Comparison of ENCODE assay signal across 1 cellular context in genomic region chr20:23133560-23133998, GRCh38.
TF ChIP-seq lines count a peak whose summit lies in the region.

No MANE protein-coding gene starts in this region.

TF ChIP-seq in K562, 482 proteins besides CTCF, POLR2A, EP300 and RAD21 (continued from another document):
- TF ChIP-seq, protein P1, sequence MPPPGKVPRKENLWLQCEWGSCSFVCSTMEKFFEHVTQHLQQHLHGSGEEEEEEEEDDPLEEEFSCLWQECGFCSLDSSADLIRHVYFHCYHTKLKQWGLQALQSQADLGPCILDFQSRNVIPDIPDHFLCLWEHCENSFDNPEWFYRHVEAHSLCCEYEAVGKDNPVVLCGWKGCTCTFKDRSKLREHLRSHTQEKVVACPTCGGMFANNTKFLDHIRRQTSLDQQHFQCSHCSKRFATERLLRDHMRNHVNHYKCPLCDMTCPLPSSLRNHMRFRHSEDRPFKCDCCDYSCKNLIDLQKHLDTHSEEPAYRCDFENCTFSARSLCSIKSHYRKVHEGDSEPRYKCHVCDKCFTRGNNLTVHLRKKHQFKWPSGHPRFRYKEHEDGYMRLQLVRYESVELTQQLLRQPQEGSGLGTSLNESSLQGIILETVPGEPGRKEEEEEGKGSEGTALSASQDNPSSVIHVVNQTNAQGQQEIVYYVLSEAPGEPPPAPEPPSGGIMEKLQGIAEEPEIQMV (tag; conservative IDR thresholded peaks at IDR 0.05; ENCODE audit: low read depth), result 0 out of 2 replicates have a peak, but pooled peaks have one; percentile 8
- TF ChIP-seq KLF16 (IDR thresholded peaks at IDR 0.05) (peak; percentile 28; the same call in 1 of the 2 replicates), CCNT2 (IDR thresholded peaks at IDR 0.05; ENCODE audit: borderline replicate concordance, extremely low read depth, insufficient read length, low read depth, low read length) (peak; percentile 75), ZNF707 (CRISPR knock-in tag; conservative IDR thresholded peaks at IDR 0.05) (no peak), HDAC8 (tag; IDR thresholded peaks at IDR 0.05) (no peak), MBD1 (CRISPR knock-in tag; IDR thresholded peaks at IDR 0.05) (no peak), ZFX (CRISPR knock-in tag; IDR thresholded peaks at IDR 0.05) (no peak), SIRT6 (IDR thresholded peaks at IDR 0.05; ENCODE audit: low read depth, low read length) (no peak), ZNF551 (CRISPR knock-in tag; IDR thresholded peaks at IDR 0.05) (no peak), CREB3 (tag; conservative IDR thresholded peaks at IDR 0.05; ENCODE audit: low read depth) (no peak), FOXK1 (CRISPR knock-in tag; IDR thresholded peaks at IDR 0.05; ENCODE audit: borderline replicate concordance) (no peak), GMEB1 (CRISPR knock-in tag; IDR thresholded peaks at IDR 0.05) (no peak), ZFP30 (CRISPR knock-in tag; IDR thresholded peaks at IDR 0.05; ENCODE audit: borderline replicate concordance) (no peak), MED1 (CRISPR knock-in tag; IDR thresholded peaks at IDR 0.05; ENCODE audit: borderline replicate concordance) (no peak), KLF10 (CRISPR knock-in tag; IDR thresholded peaks at IDR 0.05) (no peak), MYNN (IDR thresholded peaks at IDR 0.05) (no peak), MYNN (CRISPR knock-in tag; IDR thresholded peaks at IDR 0.05) (no peak), GABPB1 (CRISPR knock-in tag; IDR thresholded peaks at IDR 0.05) (0 out of 2 replicates have a peak, but pooled peaks have one; percentile 17), ZNF24 (IDR thresholded peaks at IDR 0.05) (no peak), DACH1 (IDR thresholded peaks at IDR 0.05; ENCODE audit: partially characterized antibody) (no peak), PHF8 (IDR thresholded peaks at IDR 0.05; ENCODE audit: borderline replicate concordance, low read length) (no peak), NCOA6 (IDR thresholded peaks at IDR 0.05) (no peak), SRF (CRISPR knock-in tag; IDR thresholded peaks at IDR 0.05) (peak in 1 of 2 experiments; percentile 27; a peak in 1 of 4 replicates), NFYB (IDR thresholded peaks at IDR 0.05; ENCODE audit: extremely low read depth, insufficient read length) (no peak), TCF3 (CRISPR knock-in tag; IDR thresholded peaks at IDR 0.05) (peak; percentile 63), HNRNPUL1 (IDR thresholded peaks at IDR 0.05; ENCODE audit: low read length) (no peak), MEIS2 (IDR thresholded peaks at IDR 0.05; ENCODE audit: partially characterized antibody) (peak; percentile 26), ZNF592 (IDR thresholded peaks at IDR 0.05) (peak; percentile 88), JUND (IDR thresholded peaks at IDR 0.05; ENCODE audit: borderline replicate concordance, low read depth, low read length) (peak; percentile 26; the same call in 1 of the 2 replicates), JUND (tag; IDR thresholded peaks at IDR 0.05; ENCODE audit: borderline replicate concordance, low read depth, low read length) (peak; percentile 59; the same call in 1 of the 3 replicates), KAT2B (IDR thresholded peaks at IDR 0.05; ENCODE audit: low read depth, low read length) (no peak), NEUROD1 (IDR thresholded peaks at IDR 0.05; ENCODE audit: borderline replicate concordance, low read depth, low read length, partially characterized antibody) (no peak), FOXJ3 (CRISPR knock-in tag; IDR thresholded peaks at IDR 0.05) (no peak), ZC3H11A (IDR thresholded peaks at IDR 0.05; ENCODE audit: low read depth, low read length) (no peak), ARID1B (IDR thresholded peaks at IDR 0.05) (no peak; the same call in none of the 2 replicates), ZZZ3 (IDR thresholded peaks at IDR 0.05) (no peak), MCM7 (IDR thresholded peaks at IDR 0.05) (no peak), ZBTB17 (CRISPR knock-in tag; IDR thresholded peaks at IDR 0.05) (peak; percentile 88), RBM39 (optimal IDR thresholded peaks at IDR 0.05; ENCODE audit: low read depth, low read length) (no peak)
- TF ChIP-seq, protein P2, sequence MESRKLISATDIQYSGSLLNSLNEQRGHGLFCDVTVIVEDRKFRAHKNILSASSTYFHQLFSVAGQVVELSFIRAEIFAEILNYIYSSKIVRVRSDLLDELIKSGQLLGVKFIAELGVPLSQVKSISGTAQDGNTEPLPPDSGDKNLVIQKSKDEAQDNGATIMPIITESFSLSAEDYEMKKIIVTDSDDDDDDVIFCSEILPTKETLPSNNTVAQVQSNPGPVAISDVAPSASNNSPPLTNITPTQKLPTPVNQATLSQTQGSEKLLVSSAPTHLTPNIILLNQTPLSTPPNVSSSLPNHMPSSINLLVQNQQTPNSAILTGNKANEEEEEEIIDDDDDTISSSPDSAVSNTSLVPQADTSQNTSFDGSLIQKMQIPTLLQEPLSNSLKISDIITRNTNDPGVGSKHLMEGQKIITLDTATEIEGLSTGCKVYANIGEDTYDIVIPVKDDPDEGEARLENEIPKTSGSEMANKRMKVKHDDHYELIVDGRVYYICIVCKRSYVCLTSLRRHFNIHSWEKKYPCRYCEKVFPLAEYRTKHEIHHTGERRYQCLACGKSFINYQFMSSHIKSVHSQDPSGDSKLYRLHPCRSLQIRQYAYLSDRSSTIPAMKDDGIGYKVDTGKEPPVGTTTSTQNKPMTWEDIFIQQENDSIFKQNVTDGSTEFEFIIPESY (CRISPR knock-in tag; IDR thresholded peaks at IDR 0.05), result no peak
- TF ChIP-seq, protein P3, sequence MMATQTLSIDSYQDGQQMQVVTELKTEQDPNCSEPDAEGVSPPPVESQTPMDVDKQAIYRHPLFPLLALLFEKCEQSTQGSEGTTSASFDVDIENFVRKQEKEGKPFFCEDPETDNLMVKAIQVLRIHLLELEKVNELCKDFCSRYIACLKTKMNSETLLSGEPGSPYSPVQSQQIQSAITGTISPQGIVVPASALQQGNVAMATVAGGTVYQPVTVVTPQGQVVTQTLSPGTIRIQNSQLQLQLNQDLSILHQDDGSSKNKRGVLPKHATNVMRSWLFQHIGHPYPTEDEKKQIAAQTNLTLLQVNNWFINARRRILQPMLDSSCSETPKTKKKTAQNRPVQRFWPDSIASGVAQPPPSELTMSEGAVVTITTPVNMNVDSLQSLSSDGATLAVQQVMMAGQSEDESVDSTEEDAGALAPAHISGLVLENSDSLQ (IDR thresholded peaks at IDR 0.05), result peak; percentile 92
- TF ChIP-seq, protein P4, sequence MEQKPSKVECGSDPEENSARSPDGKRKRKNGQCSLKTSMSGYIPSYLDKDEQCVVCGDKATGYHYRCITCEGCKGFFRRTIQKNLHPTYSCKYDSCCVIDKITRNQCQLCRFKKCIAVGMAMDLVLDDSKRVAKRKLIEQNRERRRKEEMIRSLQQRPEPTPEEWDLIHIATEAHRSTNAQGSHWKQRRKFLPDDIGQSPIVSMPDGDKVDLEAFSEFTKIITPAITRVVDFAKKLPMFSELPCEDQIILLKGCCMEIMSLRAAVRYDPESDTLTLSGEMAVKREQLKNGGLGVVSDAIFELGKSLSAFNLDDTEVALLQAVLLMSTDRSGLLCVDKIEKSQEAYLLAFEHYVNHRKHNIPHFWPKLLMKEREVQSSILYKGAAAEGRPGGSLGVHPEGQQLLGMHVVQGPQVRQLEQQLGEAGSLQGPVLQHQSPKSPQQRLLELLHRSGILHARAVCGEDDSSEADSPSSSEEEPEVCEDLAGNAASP (IDR thresholded peaks at IDR 0.05), result no peak
- TF ChIP-seq, protein P5, sequence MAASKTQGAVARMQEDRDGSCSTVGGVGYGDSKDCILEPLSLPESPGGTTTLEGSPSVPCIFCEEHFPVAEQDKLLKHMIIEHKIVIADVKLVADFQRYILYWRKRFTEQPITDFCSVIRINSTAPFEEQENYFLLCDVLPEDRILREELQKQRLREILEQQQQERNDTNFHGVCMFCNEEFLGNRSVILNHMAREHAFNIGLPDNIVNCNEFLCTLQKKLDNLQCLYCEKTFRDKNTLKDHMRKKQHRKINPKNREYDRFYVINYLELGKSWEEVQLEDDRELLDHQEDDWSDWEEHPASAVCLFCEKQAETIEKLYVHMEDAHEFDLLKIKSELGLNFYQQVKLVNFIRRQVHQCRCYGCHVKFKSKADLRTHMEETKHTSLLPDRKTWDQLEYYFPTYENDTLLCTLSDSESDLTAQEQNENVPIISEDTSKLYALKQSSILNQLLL (CRISPR knock-in tag; IDR thresholded peaks at IDR 0.05; ENCODE audit: borderline replicate concordance), result no peak
